Comparison of ENCODE assay signal across 20 cellular contexts in the genomic region with DNA sequence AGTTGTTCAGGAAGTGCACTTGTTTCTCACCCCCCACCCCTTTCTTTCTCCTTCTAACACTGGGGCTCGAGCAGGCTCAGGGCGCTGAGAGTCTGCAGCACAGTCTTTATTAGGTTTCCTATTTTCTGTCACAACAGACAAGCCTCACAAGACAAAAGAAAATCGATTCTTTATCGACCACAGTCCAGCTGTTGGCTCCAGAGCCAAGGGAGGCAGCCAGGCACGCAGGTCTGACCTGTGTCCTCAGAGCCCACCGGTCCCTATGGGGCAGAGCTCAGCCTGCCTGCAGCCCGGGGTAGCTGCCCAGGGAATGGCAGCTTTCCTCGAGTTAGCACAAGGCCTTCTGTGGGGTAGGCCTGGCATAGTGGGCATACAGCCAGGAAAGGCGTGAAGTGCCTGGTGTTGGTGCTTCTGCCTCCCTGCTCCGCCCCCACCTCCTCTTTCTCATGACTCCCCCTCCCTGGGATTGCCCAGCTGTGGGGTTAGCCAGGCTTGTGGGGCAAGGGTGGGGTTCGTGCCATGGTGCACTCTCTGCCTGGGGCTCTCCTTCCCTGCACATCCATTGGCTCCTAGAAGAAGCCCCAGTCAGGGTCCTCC.
A peak's percentile ranks its signal among the peaks of the same experiment; 100 is the strongest.
DNase-seq lines count a peak whose midpoint lies in the region.
"Had no signal": no experiment of that assay in that cellular context is flagged by ENCODE, and none has a peak within 500 bp of the region (broad histone marks: within the 10 kb centered on the region; RNA-seq: fewer than 3 reads in every experiment).

No MANE protein-coding gene starts in this region.

- no peaks in the 10 kb centered on the region for H4K20me1 ChIP-seq in Karpas-422 (ENCODE audit: insufficient read depth, low read depth, low read length)

- no peaks in the 10 kb centered on the region for H3K9me2 ChIP-seq in Karpas-422 (replicated peaks; ENCODE audit: insufficient read depth, low read length)

- H3K79me2 ChIP-seq in Karpas-422 (ENCODE audit: low read length) = no peaks in the 10 kb centered on the region

- no peak overlapping the region for H3K4me2 ChIP-seq in Karpas-422 (ENCODE audit: low read depth, low read length, poor library complexity, severe bottlenecking)

- no peak overlapping the region for H3K9ac ChIP-seq in Karpas-422 (ENCODE audit: low read length)

- DNase-seq in DMS53 (lab: John Stamatoyannopoulos, UW) = peak; percentile 9
- no peak for DNase-seq in DMS53 treated with DMSO at 0.1 percent for 48 hours (lab: John Stamatoyannopoulos, UW; ENCODE audit: unreplicated experiment)
- peak; percentile 37 for DNase-seq in COR-L47 (lab: John Stamatoyannopoulos, UW)
- peak; percentile 34 for DNase-seq in NCI-H2107 treated with DMSO at 0.1 percent for 48 hours (lab: John Stamatoyannopoulos, UW; ENCODE audit: unreplicated experiment)
- peak; percentile 42 for DNase-seq in islet precursor cell
- DNase-seq in stimulated activated naive CD4-positive, alpha-beta T cell (lab: John Stamatoyannopoulos, UW) = no peak
- no peak for DNase-seq in Karpas-422
- no peak for DNase-seq in stimulated activated CD4-positive, alpha-beta T cell treated with anti-CD3 and anti-CD28 coated beads, Interleukin-4, amount 100 ng/mL, for 24 hours
- DNase-seq: activated CD4-positive, alpha-beta T cell treated with anti-CD3 and anti-CD28 coated beads, Interleukin-2, amount 10 ng/mL, durations not matched to agents 24 days and 14 days; activated naive CD4-positive, alpha-beta T cell; activated T-cell treated with anti-CD3 and anti-CD28 coated beads, Interleukin-2, amount 50 U/mL, for 24 hours; CD4-positive, alpha-beta memory T cell; HCEC 1CT; KBM-7; left ventricle myocardium inferior; MG63; naive B cell; NCI-H1694 treated with DMSO at 0.1 percent for 48 hours; SIG-M5; transverse colon had no signal

- no peak overlapping the region for H2AFZ ChIP-seq in Karpas-422 (ENCODE audit: low read length)

- H3K9me3 ChIP-seq in Karpas-422 (ENCODE audit: low read length) = no peaks in the 10 kb centered on the region
- H3K9me3 ChIP-seq: left ventricle myocardium inferior, MG63, transverse colon had no signal

- no peaks in the 10 kb centered on the region for H3K4me1 ChIP-seq in Karpas-422 (ENCODE audit: low read length)
- H3K4me1 ChIP-seq: left ventricle myocardium inferior, transverse colon had no signal

- H3K4me3 ChIP-seq in Karpas-422 (ENCODE audit: low read length) = no peak overlapping the region
- H3K4me3 ChIP-seq: left ventricle myocardium inferior, MG63, transverse colon had no signal

- H3K27ac ChIP-seq in Karpas-422 (ENCODE audit: low read length) = no peak overlapping the region
- H3K27ac ChIP-seq: left ventricle myocardium inferior, transverse colon had no signal

- H3K36me3 ChIP-seq in Karpas-422 (ENCODE audit: insufficient read depth, low read length) = no peaks in the 10 kb centered on the region
- H3K36me3 ChIP-seq: left ventricle myocardium inferior, MG63, transverse colon had no signal

- no peaks in the 10 kb centered on the region for H3K27me3 ChIP-seq in Karpas-422 (ENCODE audit: low read length)
- H3K27me3 ChIP-seq: MG63, transverse colon had no signal

Comparison
In these comparisons a context has a peak if more than half of its experiments do, and no peak if none do; other contexts are left out.
1. DNase-seq: peak in DMS53 (single experiment), COR-L47 (single experiment), NCI-H2107 treated with DMSO at 0.1 percent for 48 hours (single experiment) and islet precursor cell (single experiment); none in DMS53 treated with DMSO at 0.1 percent for 48 hours (single experiment), stimulated activated naive CD4-positive, alpha-beta T cell (0 of 6), Karpas-422 (single experiment) and stimulated activated CD4-positive, alpha-beta T cell treated with anti-CD3 and anti-CD28 coated beads, Interleukin-4, amount 100 ng/mL, for 24 hours (single experiment).